ENCODE assay signal across 1 cellular context in genomic region chr6:151390276-151391020, GRCh38.
TF ChIP-seq lines count a peak whose summit lies in the region.

No MANE protein-coding gene starts in this region.

TF ChIP-seq in HepG2, 621 proteins besides CTCF, POLR2A, EP300 and RAD21 (continued from another document and continues in another):
- TF ChIP-seq ARID4A (CRISPR knock-in tag; IDR thresholded peaks at IDR 0.05; ENCODE audit: borderline replicate concordance): peak; percentile 71; the same call in 1 of the 2 replicates
- peak; percentile 82 for TF ChIP-seq KMT2B (CRISPR knock-in tag; IDR thresholded peaks at IDR 0.05)
- 0 out of 2 replicates have a peak, but pooled peaks have one; percentile 28 for TF ChIP-seq SNAI1 (CRISPR knock-in tag; IDR thresholded peaks at IDR 0.05; ENCODE audit: borderline replicate concordance)
- peak; percentile 80; the same call in 1 of the 2 replicates for TF ChIP-seq TFDP1 (CRISPR knock-in tag; IDR thresholded peaks at IDR 0.05; ENCODE audit: borderline replicate concordance)
- no peak for TF ChIP-seq GLI4 (CRISPR knock-in tag; IDR thresholded peaks at IDR 0.05; ENCODE audit: borderline replicate concordance)
- TF ChIP-seq, protein P1, sequence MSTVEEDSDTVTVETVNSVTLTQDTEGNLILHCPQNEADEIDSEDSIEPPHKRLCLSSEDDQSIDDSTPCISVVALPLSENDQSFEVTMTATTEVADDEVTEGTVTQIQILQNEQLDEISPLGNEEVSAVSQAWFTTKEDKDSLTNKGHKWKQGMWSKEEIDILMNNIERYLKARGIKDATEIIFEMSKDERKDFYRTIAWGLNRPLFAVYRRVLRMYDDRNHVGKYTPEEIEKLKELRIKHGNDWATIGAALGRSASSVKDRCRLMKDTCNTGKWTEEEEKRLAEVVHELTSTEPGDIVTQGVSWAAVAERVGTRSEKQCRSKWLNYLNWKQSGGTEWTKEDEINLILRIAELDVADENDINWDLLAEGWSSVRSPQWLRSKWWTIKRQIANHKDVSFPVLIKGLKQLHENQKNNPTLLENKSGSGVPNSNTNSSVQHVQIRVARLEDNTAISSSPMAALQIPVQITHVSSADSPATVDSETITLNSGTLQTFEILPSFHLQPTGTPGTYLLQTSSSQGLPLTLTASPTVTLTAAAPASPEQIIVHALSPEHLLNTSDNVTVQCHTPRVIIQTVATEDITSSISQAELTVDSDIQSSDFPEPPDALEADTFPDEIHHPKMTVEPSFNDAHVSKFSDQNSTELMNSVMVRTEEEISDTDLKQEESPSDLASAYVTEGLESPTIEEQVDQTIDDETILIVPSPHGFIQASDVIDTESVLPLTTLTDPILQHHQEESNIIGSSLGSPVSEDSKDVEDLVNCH (CRISPR knock-in tag; IDR thresholded peaks at IDR 0.05): no peak
- TF ChIP-seq, protein P2, sequence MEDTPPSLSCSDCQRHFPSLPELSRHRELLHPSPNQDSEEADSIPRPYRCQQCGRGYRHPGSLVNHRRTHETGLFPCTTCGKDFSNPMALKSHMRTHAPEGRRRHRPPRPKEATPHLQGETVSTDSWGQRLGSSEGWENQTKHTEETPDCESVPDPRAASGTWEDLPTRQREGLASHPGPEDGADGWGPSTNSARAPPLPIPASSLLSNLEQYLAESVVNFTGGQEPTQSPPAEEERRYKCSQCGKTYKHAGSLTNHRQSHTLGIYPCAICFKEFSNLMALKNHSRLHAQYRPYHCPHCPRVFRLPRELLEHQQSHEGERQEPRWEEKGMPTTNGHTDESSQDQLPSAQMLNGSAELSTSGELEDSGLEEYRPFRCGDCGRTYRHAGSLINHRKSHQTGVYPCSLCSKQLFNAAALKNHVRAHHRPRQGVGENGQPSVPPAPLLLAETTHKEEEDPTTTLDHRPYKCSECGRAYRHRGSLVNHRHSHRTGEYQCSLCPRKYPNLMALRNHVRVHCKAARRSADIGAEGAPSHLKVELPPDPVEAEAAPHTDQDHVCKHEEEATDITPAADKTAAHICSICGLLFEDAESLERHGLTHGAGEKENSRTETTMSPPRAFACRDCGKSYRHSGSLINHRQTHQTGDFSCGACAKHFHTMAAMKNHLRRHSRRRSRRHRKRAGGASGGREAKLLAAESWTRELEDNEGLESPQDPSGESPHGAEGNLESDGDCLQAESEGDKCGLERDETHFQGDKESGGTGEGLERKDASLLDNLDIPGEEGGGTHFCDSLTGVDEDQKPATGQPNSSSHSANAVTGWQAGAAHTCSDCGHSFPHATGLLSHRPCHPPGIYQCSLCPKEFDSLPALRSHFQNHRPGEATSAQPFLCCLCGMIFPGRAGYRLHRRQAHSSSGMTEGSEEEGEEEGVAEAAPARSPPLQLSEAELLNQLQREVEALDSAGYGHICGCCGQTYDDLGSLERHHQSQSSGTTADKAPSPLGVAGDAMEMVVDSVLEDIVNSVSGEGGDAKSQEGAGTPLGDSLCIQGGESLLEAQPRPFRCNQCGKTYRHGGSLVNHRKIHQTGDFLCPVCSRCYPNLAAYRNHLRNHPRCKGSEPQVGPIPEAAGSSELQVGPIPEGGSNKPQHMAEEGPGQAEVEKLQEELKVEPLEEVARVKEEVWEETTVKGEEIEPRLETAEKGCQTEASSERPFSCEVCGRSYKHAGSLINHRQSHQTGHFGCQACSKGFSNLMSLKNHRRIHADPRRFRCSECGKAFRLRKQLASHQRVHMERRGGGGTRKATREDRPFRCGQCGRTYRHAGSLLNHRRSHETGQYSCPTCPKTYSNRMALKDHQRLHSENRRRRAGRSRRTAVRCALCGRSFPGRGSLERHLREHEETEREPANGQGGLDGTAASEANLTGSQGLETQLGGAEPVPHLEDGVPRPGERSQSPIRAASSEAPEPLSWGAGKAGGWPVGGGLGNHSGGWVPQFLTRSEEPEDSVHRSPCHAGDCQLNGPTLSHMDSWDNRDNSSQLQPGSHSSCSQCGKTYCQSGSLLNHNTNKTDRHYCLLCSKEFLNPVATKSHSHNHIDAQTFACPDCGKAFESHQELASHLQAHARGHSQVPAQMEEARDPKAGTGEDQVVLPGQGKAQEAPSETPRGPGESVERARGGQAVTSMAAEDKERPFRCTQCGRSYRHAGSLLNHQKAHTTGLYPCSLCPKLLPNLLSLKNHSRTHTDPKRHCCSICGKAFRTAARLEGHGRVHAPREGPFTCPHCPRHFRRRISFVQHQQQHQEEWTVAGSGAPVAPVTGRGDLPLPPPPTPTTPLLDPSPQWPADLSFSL (CRISPR knock-in tag; IDR thresholded peaks at IDR 0.05): no peak
- no peak for TF ChIP-seq SUZ12 (IDR thresholded peaks at IDR 0.05; ENCODE audit: low read depth, low read length)
- peak; percentile 27; the same call in 1 of the 2 replicates for TF ChIP-seq BORCS8-MEF2B (CRISPR knock-in tag; IDR thresholded peaks at IDR 0.05)
- no peak for TF ChIP-seq CENPX (CRISPR knock-in tag; IDR thresholded peaks at IDR 0.05)
- TF ChIP-seq BHLHE40 (IDR thresholded peaks at IDR 0.05; ENCODE audit: low read length): no peak; the same call in 1 of the 2 replicates
- no peak for TF ChIP-seq TMF1 (CRISPR knock-in tag; IDR thresholded peaks at IDR 0.05; ENCODE audit: low read depth)
- TF ChIP-seq ZNF350 (CRISPR knock-in tag; IDR thresholded peaks at IDR 0.05; ENCODE audit: borderline replicate concordance, low read depth): peak; percentile 45; the same call in 1 of the 2 replicates
- no peak for TF ChIP-seq ZFP36 (IDR thresholded peaks at IDR 0.05; ENCODE audit: borderline replicate concordance, low read depth, low read length, partially characterized antibody)
- TF ChIP-seq ZNF264 (CRISPR knock-in tag; IDR thresholded peaks at IDR 0.05): no peak; the same call in 1 of the 2 replicates
- 0 out of 2 replicates have a peak, but pooled peaks have one; percentile 13 for TF ChIP-seq ZNF124 (CRISPR knock-in tag; IDR thresholded peaks at IDR 0.05)
- TF ChIP-seq MTA1 (CRISPR knock-in tag; IDR thresholded peaks at IDR 0.05; ENCODE audit: borderline replicate concordance): peak; percentile 65
- TF ChIP-seq ELF1 (CRISPR knock-in tag; IDR thresholded peaks at IDR 0.05): peak; percentile 64
- TF ChIP-seq, protein P3, sequence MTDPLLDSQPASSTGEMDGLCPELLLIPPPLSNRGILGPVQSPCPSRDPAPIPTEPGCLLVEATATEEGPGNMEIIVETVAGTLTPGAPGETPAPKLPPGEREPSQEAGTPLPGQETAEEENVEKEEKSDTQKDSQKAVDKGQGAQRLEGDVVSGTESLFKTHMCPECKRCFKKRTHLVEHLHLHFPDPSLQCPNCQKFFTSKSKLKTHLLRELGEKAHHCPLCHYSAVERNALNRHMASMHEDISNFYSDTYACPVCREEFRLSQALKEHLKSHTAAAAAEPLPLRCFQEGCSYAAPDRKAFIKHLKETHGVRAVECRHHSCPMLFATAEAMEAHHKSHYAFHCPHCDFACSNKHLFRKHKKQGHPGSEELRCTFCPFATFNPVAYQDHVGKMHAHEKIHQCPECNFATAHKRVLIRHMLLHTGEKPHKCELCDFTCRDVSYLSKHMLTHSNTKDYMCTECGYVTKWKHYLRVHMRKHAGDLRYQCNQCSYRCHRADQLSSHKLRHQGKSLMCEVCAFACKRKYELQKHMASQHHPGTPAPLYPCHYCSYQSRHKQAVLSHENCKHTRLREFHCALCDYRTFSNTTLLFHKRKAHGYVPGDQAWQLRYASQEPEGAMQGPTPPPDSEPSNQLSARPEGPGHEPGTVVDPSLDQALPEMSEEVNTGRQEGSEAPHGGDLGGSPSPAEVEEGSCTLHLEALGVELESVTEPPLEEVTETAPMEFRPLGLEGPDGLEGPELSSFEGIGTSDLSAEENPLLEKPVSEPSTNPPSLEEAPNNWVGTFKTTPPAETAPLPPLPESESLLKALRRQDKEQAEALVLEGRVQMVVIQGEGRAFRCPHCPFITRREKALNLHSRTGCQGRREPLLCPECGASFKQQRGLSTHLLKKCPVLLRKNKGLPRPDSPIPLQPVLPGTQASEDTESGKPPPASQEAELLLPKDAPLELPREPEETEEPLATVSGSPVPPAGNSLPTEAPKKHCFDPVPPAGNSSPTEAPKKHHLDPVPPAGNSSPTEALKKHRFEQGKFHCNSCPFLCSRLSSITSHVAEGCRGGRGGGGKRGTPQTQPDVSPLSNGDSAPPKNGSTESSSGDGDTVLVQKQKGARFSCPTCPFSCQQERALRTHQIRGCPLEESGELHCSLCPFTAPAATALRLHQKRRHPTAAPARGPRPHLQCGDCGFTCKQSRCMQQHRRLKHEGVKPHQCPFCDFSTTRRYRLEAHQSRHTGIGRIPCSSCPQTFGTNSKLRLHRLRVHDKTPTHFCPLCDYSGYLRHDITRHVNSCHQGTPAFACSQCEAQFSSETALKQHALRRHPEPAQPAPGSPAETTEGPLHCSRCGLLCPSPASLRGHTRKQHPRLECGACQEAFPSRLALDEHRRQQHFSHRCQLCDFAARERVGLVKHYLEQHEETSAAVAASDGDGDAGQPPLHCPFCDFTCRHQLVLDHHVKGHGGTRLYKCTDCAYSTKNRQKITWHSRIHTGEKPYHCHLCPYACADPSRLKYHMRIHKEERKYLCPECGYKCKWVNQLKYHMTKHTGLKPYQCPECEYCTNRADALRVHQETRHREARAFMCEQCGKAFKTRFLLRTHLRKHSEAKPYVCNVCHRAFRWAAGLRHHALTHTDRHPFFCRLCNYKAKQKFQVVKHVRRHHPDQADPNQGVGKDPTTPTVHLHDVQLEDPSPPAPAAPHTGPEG (CRISPR knock-in tag; IDR thresholded peaks at IDR 0.05): peak; percentile 9; the same call in 1 of the 2 replicates
- TF ChIP-seq, protein P4, sequence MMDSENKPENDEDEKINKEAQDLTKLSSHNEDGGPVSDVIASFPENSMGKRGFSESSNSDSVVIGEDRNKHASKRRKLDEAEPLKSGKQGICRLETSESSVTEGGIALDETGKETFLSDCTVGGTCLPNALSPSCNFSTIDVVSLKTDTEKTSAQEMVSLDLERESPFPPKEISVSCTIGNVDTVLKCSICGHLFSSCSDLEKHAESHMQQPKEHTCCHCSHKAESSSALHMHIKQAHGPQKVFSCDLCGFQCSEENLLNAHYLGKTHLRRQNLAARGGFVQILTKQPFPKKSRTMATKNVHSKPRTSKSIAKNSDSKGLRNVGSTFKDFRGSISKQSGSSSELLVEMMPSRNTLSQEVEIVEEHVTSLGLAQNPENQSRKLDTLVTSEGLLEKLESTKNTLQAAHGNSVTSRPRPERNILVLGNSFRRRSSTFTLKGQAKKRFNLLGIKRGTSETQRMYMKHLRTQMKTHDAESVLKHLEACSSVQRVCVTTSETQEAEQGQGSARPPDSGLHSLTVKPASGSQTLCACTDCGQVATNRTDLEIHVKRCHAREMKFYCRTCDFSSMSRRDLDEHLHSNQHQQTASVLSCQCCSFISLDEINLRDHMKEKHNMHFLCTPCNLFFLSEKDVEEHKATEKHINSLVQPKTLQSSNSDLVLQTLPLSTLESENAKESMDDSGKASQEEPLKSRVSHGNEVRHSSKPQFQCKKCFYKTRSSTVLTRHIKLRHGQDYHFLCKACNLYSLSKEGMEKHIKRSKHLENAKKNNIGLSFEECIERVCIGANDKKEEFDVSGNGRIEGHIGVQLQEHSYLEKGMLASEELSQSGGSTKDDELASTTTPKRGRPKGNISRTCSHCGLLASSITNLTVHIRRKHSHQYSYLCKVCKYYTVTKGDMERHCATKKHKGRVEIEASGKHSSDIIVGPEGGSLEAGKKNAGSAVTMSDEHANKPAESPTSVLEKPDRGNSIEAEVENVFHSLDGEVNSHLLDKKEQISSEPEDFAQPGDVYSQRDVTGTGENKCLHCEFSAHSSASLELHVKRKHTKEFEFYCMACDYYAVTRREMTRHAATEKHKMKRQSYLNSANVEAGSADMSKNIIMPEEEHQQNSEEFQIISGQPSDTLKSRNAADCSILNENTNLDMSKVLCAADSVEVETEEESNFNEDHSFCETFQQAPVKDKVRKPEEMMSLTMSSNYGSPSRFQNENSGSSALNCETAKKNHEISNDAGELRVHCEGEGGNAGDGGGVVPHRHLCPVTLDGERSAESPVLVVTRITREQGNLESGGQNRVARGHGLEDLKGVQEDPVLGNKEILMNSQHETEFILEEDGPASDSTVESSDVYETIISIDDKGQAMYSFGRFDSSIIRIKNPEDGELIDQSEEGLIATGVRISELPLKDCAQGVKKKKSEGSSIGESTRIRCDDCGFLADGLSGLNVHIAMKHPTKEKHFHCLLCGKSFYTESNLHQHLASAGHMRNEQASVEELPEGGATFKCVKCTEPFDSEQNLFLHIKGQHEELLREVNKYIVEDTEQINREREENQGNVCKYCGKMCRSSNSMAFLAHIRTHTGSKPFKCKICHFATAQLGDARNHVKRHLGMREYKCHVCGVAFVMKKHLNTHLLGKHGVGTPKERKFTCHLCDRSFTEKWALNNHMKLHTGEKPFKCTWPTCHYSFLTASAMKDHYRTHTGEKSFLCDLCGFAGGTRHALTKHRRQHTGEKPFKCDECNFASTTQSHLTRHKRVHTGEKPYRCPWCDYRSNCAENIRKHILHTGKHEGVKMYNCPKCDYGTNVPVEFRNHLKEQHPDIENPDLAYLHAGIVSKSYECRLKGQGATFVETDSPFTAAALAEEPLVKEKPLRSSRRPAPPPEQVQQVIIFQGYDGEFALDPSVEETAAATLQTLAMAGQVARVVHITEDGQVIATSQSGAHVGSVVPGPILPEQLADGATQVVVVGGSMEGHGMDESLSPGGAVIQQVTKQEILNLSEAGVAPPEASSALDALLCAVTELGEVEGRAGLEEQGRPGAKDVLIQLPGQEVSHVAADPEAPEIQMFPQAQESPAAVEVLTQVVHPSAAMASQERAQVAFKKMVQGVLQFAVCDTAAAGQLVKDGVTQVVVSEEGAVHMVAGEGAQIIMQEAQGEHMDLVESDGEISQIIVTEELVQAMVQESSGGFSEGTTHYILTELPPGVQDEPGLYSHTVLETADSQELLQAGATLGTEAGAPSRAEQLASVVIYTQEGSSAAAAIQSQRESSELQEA (CRISPR knock-in tag; IDR thresholded peaks at IDR 0.05; ENCODE audit: not compliant biosample characterization): no peak
